Comparison of ENCODE assay signal across 11 cellular contexts in genomic region chr10:70575486-70575873, GRCh38. TPM values are rescaled to one million over a fixed set of nuclear protein-coding genes. Genes with fewer than 3 reads are reported as not detected.
DNase-seq lines count a peak whose midpoint lies in the region; ATAC-seq and TF ChIP-seq lines count a peak whose summit lies in the region.
"Had no signal": no experiment of that assay in that cellular context is flagged by ENCODE, and none has a peak within 500 bp of the region (broad histone marks: within the 10 kb centered on the region; RNA-seq: fewer than 3 reads in every experiment).

No MANE protein-coding gene starts in this region.

- H3K27me3 ChIP-seq in DOHH2 (ENCODE audit: control insufficient read depth, low read length) (no peaks in the 10 kb centered on the region), lower lobe of right lung (ENCODE audit: low read depth) (no peaks in the 10 kb centered on the region)
- H3K27me3 ChIP-seq: right lobe of liver had no signal

- H3K36me3 Mint-ChIP-seq in activated B cell treated with CpG ODN at 0.5 μM for 24 hours (ENCODE audit: low read depth), result peaks cover 1% of the 10 kb centered on the region

- ATAC-seq in activated B cell treated with CpG ODN at 0.5 μM for 24 hours (ENCODE audit: low read depth) (no peak), lower lobe of right lung (peak; percentile 11 to 43), HG03108 (IDR thresholded peaks at IDR 0.05; ENCODE audit: unreplicated experiment) (no peak), HG02763 (IDR thresholded peaks at IDR 0.05; ENCODE audit: unreplicated experiment) (no peak)

- H3K27ac ChIP-seq in DOHH2 (ENCODE audit: low read depth, low read length), result peak overlapping the region; percentile 58
- H3K27ac ChIP-seq in lower lobe of right lung, result no peak overlapping the region
- H3K27ac ChIP-seq: right lobe of liver had no signal

- no peaks in the 10 kb centered on the region for H3K9me3 ChIP-seq in DOHH2 (ENCODE audit: control insufficient read depth, insufficient read depth, low read length)
- no peaks in the 10 kb centered on the region for H3K9me3 ChIP-seq in lower lobe of right lung
- H3K9me3 ChIP-seq: right lobe of liver had no signal

- peak; percentile 5 for DNase-seq in ACHN
- no peak for DNase-seq in activated B cell treated with CpG ODN at 0.5 μM for 24 hours
- DNase-seq in lower lobe of right lung, result no peak
- no peak for DNase-seq in GM13976 (ENCODE audit: low spot score)
- DNase-seq in NCI-H2171 treated with DMSO at 0.1 percent for 48 hours (lab: John Stamatoyannopoulos, UW), result no peak
- DNase-seq: GOT3, NCI-H1417 treated with DMSO at 0.1 percent for 48 hours had no signal

- peak overlapping the region; percentile 74 for H3K4me2 ChIP-seq in DOHH2 (ENCODE audit: low read length)

- H3K4me3 Mint-ChIP-seq in activated B cell treated with CpG ODN at 0.5 μM for 24 hours, result peak overlapping the region; percentile 57

- H3K9me3 Mint-ChIP-seq in activated B cell treated with CpG ODN at 0.5 μM for 24 hours, result no peaks in the 10 kb centered on the region

- CTCF ChIA-PET in activated B cell treated with CpG ODN at 0.5 μM for 24 hours (lab: Charles Lee), result interaction anchor here (0.9 kb wide), 1 partner anchor 27 kb away, joined by 3 read pairs; no protein-coding TSS in a partner anchor

- peaks cover 3% of the 10 kb centered on the region for H3F3A ChIP-seq in DOHH2 (ENCODE audit: control insufficient read depth, insufficient read depth)

- H3K27me3 Mint-ChIP-seq in activated B cell treated with CpG ODN at 0.5 μM for 24 hours, result no peaks in the 10 kb centered on the region

- intact Hi-C loops in activated B cell treated with CpG ODN at 0.5 μM for 24 hours (cut with micrococcal nuclease) (no loop called here), lower lobe of right lung (cut with DNase I) (no loop called here)

- H3K79me2 ChIP-seq in DOHH2 (ENCODE audit: control insufficient read depth, low read length), result no peaks in the 10 kb centered on the region

- H3K4me1 ChIP-seq in DOHH2 (ENCODE audit: control insufficient read depth, low read length), result peaks cover 37% of the 10 kb centered on the region
- H3K4me1 ChIP-seq in lower lobe of right lung, result peaks cover 29% of the 10 kb centered on the region

- no peak overlapping the region for H3K4me3 ChIP-seq in DOHH2 (ENCODE audit: low read length)
- no peak overlapping the region for H3K4me3 ChIP-seq in lower lobe of right lung
- H3K4me3 ChIP-seq: right lobe of liver had no signal

- in situ Hi-C loops in ACHN (cut with HindIII; ENCODE audit: low pct_ligation_motif_present, low pct_unique_long_range_greater_than_20kb, low sequenced_read_pairs), result no loop called here
- in situ Hi-C loops in GM13976 (cut with MboI; ENCODE audit: low sequenced_read_pairs, unreplicated experiment), result no loop called here

- no peak overlapping the region for H3K27ac Mint-ChIP-seq in activated B cell treated with CpG ODN at 0.5 μM for 24 hours

- no peaks in the 10 kb centered on the region for H4K20me1 ChIP-seq in DOHH2 (ENCODE audit: control insufficient read depth, insufficient read depth, low read depth, low read length)

- H3K4me1 Mint-ChIP-seq in activated B cell treated with CpG ODN at 0.5 μM for 24 hours, result peaks cover 55% of the 10 kb centered on the region

- no peaks in the 10 kb centered on the region for H3K36me3 ChIP-seq in DOHH2 (ENCODE audit: control insufficient read depth, low read length)
- no peaks in the 10 kb centered on the region for H3K36me3 ChIP-seq in lower lobe of right lung
- H3K36me3 ChIP-seq: right lobe of liver had no signal

- no peak for TF ChIP-seq CTCF in DOHH2 (IDR thresholded peaks at IDR 0.05; ENCODE audit: low read depth, low read length, poor library complexity, severe bottlenecking)
- no peak for TF ChIP-seq CTCF in activated B cell treated with CpG ODN at 0.5 μM for 24 hours (IDR thresholded peaks at IDR 0.05)
- no peak for TF ChIP-seq CTCF in lower lobe of right lung (IDR thresholded peaks at IDR 0.05)
- TF ChIP-seq CTCF in GM13976 (IDR thresholded peaks at IDR 0.05; ENCODE audit: borderline replicate concordance, control extremely low read depth, extremely low read depth, insufficient read depth, missing control alignments), result no peak

- no peaks in the 10 kb centered on the region for H3K9me2 ChIP-seq in DOHH2 (replicated peaks; ENCODE audit: control insufficient read depth, low read length)

- POLR2A ChIA-PET in activated B cell treated with CpG ODN at 0.5 μM for 24 hours (lab: Charles Lee), result interaction anchor here (0.6 kb wide), 1 partner anchor 842 kb away, joined by 3 read pairs; no protein-coding TSS in a partner anchor

RNA-seq across cellular contexts. Expression of gene PRF1, which starts 27.1 kb away (rescaled TPM):
- total RNA-seq in activated B cell treated with CpG ODN at 0.5 μM for 24 hours (0.53 and 0.61 TPM in 2 replicates), lower lobe of right lung (29.5 TPM)

Comparison
In these comparisons a context has a peak if more than half of its experiments do, and no peak if none do; other contexts are left out.
1. ATAC-seq: peak in lower lobe of right lung (2 of 2); none in activated B cell treated with CpG ODN at 0.5 μM for 24 hours (single experiment), HG03108 (single experiment) and HG02763 (single experiment).
2. RNA of gene PRF1, which starts 27.1 kb away (total RNA-seq): 29.5 TPM in lower lobe of right lung (single experiment); 0.53 to 0.61 TPM in activated B cell treated with CpG ODN at 0.5 μM for 24 hours; every median in the first group is over 10 times any median in the second.